Comparison of ENCODE assay signal across 21 cellular contexts in the genomic region with DNA sequence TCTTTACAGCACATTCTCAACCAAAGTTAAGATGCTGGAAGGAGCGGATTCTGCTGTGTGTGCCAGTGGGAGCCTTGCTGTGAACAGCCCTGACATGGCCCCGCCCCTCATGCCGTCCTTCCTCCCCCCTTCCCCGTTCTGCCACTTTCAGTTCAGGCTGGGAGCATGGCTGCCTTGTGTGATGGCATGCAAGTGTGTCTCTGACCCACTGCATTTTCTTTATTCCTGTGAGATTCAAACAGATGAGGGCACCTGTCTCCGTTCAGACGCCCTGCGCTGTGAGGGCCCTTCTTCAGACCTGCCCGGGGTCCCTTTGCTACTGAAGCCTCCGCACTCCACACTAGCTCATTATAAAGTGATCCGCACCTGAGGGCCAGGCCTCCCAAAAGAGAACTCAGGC.
"Had no signal": no experiment of that assay in that cellular context is flagged by ENCODE, and none has a peak within 500 bp of the region (broad histone marks: within the 10 kb centered on the region; RNA-seq: fewer than 3 reads in every experiment).

No MANE protein-coding gene starts in this region.

- H3K4me3 ChIP-seq: cardiac muscle cell, Peyer's patch had no signal

- DNase-seq: activated B cell treated with CpG ODN at 0.5 μM for 24 hours; activated CD4-positive, alpha-beta T cell treated with anti-CD3 and anti-CD28 coated beads for 1 hour; activated CD4-positive, alpha-beta T cell treated with anti-CD3 and anti-CD28 coated beads, Interleukin-2, amount 10 ng/mL, durations not matched to agents 24 days and 14 days; activated CD4-positive, alpha-beta T cell treated with anti-CD3 and anti-CD28 coated beads, Interleukin-2, amount 50 U/mL, for 48 hours; activated CD8-positive, alpha-beta memory T cell treated with anti-CD3 and anti-CD28 coated beads, Interleukin-2, amount 10 ng/mL, durations not matched to agents 7 days and 5 days; activated gamma-delta T cell treated with Interleukin-2 at 50 U/mL for 16 hours; activated naive CD4-positive, alpha-beta T cell treated with anti-CD3 and anti-CD28 coated beads, Interleukin-2, amount 10 ng/mL, durations not matched to agents 7 days and 5 days; activated naive CD8-positive, alpha-beta T cell treated with anti-CD3 and anti-CD28 coated beads for 36 hours; activated T-cell treated with anti-CD3 and anti-CD28 coated beads, Interleukin-2, amount 50 U/mL, for 24 hours; brain microvascular endothelial cell; NCI-H1694 treated with DMSO at 0.1 percent for 48 hours; NCI-H2029 treated with DMSO at 0.1 percent for 48 hours; NCI-H510A; Peyer's patch; SHP77 treated with DMSO at 0.1 percent for 48 hours; T-helper 9 cell had no signal

- H3K4me3 Mint-ChIP-seq: activated B cell treated with CpG ODN at 0.5 μM for 24 hours; activated CD4-positive, alpha-beta T cell treated with anti-CD3 and anti-CD28 coated beads, Interleukin-2, amount 10 ng/mL, durations not matched to agents 24 days and 14 days; activated CD8-positive, alpha-beta memory T cell treated with anti-CD3 and anti-CD28 coated beads, Interleukin-2, amount 10 ng/mL, durations not matched to agents 7 days and 5 days; activated naive CD4-positive, alpha-beta T cell treated with anti-CD3 and anti-CD28 coated beads, Interleukin-2, amount 10 ng/mL, durations not matched to agents 7 days and 5 days; activated naive CD8-positive, alpha-beta T cell treated with anti-CD3 and anti-CD28 coated beads for 36 hours; activated T-cell treated with anti-CD3 and anti-CD28 coated beads, Interleukin-2, amount 50 U/mL, for 24 hours; activated T-helper 1 cell treated with anti-CD3 and anti-CD28 coated beads, Interleukin-12 subunit alpha, Interleukin-12 subunit beta, Interleukin-2, Interleukin-4 antibody, amounts not matched to agents 30 ng/mL and 10 ng/mL and 1 ng/mL, durations not matched to agents 14 hours and 24 hours and 36 hours; T-helper 1 cell treated with Interleukin-12 subunit alpha and Interleukin-12 subunit beta and Interleukin-4 antibody, amounts not matched to agents 30 μg/mL and 1 μg/mL, for 36 hours had no signal

- H3K36me3 ChIP-seq: cardiac muscle cell had no signal

- H3K4me1 ChIP-seq: Peyer's patch had no signal

- H3K9me3 ChIP-seq: Peyer's patch had no signal

- H3K27me3 ChIP-seq: brain microvascular endothelial cell, cardiac muscle cell, Peyer's patch had no signal

- H3K27ac ChIP-seq: brain microvascular endothelial cell, cardiac muscle cell, KMS-11, Peyer's patch, RWPE1 had no signal

- H3K27ac Mint-ChIP-seq: activated B cell treated with CpG ODN at 0.5 μM for 24 hours; activated CD4-positive, alpha-beta T cell treated with anti-CD3 and anti-CD28 coated beads, Interleukin-2, amount 10 ng/mL, durations not matched to agents 24 days and 14 days; activated CD8-positive, alpha-beta memory T cell treated with anti-CD3 and anti-CD28 coated beads, Interleukin-2, amount 10 ng/mL, durations not matched to agents 7 days and 5 days; activated naive CD4-positive, alpha-beta T cell treated with anti-CD3 and anti-CD28 coated beads, Interleukin-2, amount 10 ng/mL, durations not matched to agents 7 days and 5 days; activated naive CD8-positive, alpha-beta T cell treated with anti-CD3 and anti-CD28 coated beads for 36 hours; activated T-cell treated with anti-CD3 and anti-CD28 coated beads, Interleukin-2, amount 50 U/mL, for 24 hours; activated T-helper 1 cell treated with anti-CD3 and anti-CD28 coated beads, Interleukin-12 subunit alpha, Interleukin-12 subunit beta, Interleukin-2, Interleukin-4 antibody, amounts not matched to agents 30 ng/mL and 10 ng/mL and 1 ng/mL, durations not matched to agents 14 hours and 24 hours and 36 hours; T-helper 1 cell treated with Interleukin-12 subunit alpha and Interleukin-12 subunit beta and Interleukin-4 antibody, amounts not matched to agents 30 μg/mL and 1 μg/mL, for 36 hours had no signal

- H3K9me3 Mint-ChIP-seq: activated B cell treated with CpG ODN at 0.5 μM for 24 hours had no signal

- H3K9ac ChIP-seq: KMS-11 had no signal

- H3K27me3 Mint-ChIP-seq: activated B cell treated with CpG ODN at 0.5 μM for 24 hours; activated CD4-positive, alpha-beta T cell treated with anti-CD3 and anti-CD28 coated beads, Interleukin-2, amount 10 ng/mL, durations not matched to agents 24 days and 14 days; activated CD8-positive, alpha-beta memory T cell treated with anti-CD3 and anti-CD28 coated beads, Interleukin-2, amount 10 ng/mL, durations not matched to agents 7 days and 5 days; activated naive CD4-positive, alpha-beta T cell treated with anti-CD3 and anti-CD28 coated beads, Interleukin-2, amount 10 ng/mL, durations not matched to agents 7 days and 5 days; activated naive CD8-positive, alpha-beta T cell treated with anti-CD3 and anti-CD28 coated beads for 36 hours; activated T-cell treated with anti-CD3 and anti-CD28 coated beads, Interleukin-2, amount 50 U/mL, for 24 hours had no signal

- ATAC-seq: activated CD8-positive, alpha-beta memory T cell treated with anti-CD3 and anti-CD28 coated beads, Interleukin-2, amount 10 ng/mL, durations not matched to agents 7 days and 5 days had no signal

- H3K4me2 ChIP-seq: KMS-11 had no signal
